ENCODE assay signal across 8 cellular contexts in genomic region chr17:39194089-39194984, GRCh38. TPM values are rescaled to one million over a fixed set of nuclear protein-coding genes. Genes with fewer than 3 reads are reported as not detected.
A peak's percentile ranks its signal among the peaks of the same experiment; 100 is the strongest.
DNase-seq lines count a peak whose midpoint lies in the region; ATAC-seq and TF ChIP-seq lines count a peak whose summit lies in the region.

No MANE protein-coding gene starts in this region.

- H3K4me3 ChIP-seq in GM06990 (replicated peaks; ENCODE audit: low read depth, low read length) (no peak overlapping the region), SU-DHL-6 (ENCODE audit: insufficient read depth, low read length, poor library complexity, severe bottlenecking) (no peak overlapping the region)

- no peak overlapping the region for H3K4me2 ChIP-seq in SU-DHL-6 (ENCODE audit: low read depth, low read length, poor library complexity, severe bottlenecking)

- no peaks in the 10 kb centered on the region for H3K9me2 ChIP-seq in SU-DHL-6 (replicated peaks; ENCODE audit: insufficient read depth, low read length)

- DNase-seq in GM06990 (ENCODE audit: extremely low read depth, insufficient read length), result no peak
- peak; percentile 76 for DNase-seq in Right ventricle myocardium superior
- no peak for DNase-seq in sciatic nerve (ENCODE audit: low spot score)
- no peak for DNase-seq in NCI-H128 (lab: John Stamatoyannopoulos, UW; ENCODE audit: unreplicated experiment)
- DNase-seq in CD1c-positive myeloid dendritic cell (ENCODE audit: extremely low spot score), result no peak

- H4K20me1 ChIP-seq in SU-DHL-6 (ENCODE audit: low read depth, low read length), result no peaks in the 10 kb centered on the region

- H3K27me3 ChIP-seq in GM06990 (replicated peaks; ENCODE audit: control insufficient read depth, insufficient read depth, low read length) (no peaks in the 10 kb centered on the region), SU-DHL-6 (ENCODE audit: low read length) (no peaks in the 10 kb centered on the region)

- intact Hi-C loops in Right ventricle myocardium superior (cut with DNase I), result no loop called here
- intact Hi-C loops in sciatic nerve (cut with DNase I), result no loop called here

- peak; percentile 41 for ATAC-seq in Right ventricle myocardium superior (ENCODE audit: poor library complexity)
- peak; percentile 31 for ATAC-seq in sciatic nerve
- ATAC-seq in HG03520 (IDR thresholded peaks at IDR 0.05; ENCODE audit: unreplicated experiment), result no peak
- no peak for ATAC-seq in GM18502 (IDR thresholded peaks at IDR 0.05; ENCODE audit: poor library complexity, unreplicated experiment)

- TF ChIP-seq CTCF in GM06990 (IDR thresholded peaks at IDR 0.05; ENCODE audit: insufficient read depth, low read length, poor library complexity, severe bottlenecking) (peak; percentile 17), SU-DHL-6 (IDR thresholded peaks at IDR 0.05; ENCODE audit: insufficient read depth, low read length, poor library complexity, severe bottlenecking) (peak; percentile 31)

- H3F3A ChIP-seq in SU-DHL-6 (ENCODE audit: insufficient read depth), result peaks cover 13% of the 10 kb centered on the region

- H3K36me3 ChIP-seq in GM06990 (ENCODE audit: control insufficient read depth, insufficient read depth, low read length) (peaks cover 6% of the 10 kb centered on the region), SU-DHL-6 (ENCODE audit: low read length) (no peaks in the 10 kb centered on the region)

- H3K27ac ChIP-seq in SU-DHL-6 (ENCODE audit: low read depth, low read length), result no peak overlapping the region

- no peaks in the 10 kb centered on the region for H3K9me3 ChIP-seq in SU-DHL-6 (ENCODE audit: insufficient read depth, low read length)

- H3K9ac ChIP-seq in SU-DHL-6 (ENCODE audit: low read length), result no peak overlapping the region

- H3K79me2 ChIP-seq in SU-DHL-6 (ENCODE audit: insufficient read depth, low read length), result peaks cover 11% of the 10 kb centered on the region

- no peak overlapping the region for H2AFZ ChIP-seq in SU-DHL-6 (ENCODE audit: low read depth, low read length, severe bottlenecking)

RNA-seq across cellular contexts. Expression of gene CACNB1, which starts 3.1 kb away (rescaled TPM):
- total RNA-seq in Right ventricle myocardium superior (4.6 TPM), sciatic nerve (16.9 TPM)

RNA-seq across cellular contexts. Expression of gene RPL19, which starts 5.7 kb away (rescaled TPM):
- total RNA-seq in Right ventricle myocardium superior (934 TPM), sciatic nerve (1,170 TPM)

RNA-seq across cellular contexts. Expression of gene ARL5C, which starts 28.4 kb away (rescaled TPM):
- not detected for total RNA-seq in Right ventricle myocardium superior
- not detected for total RNA-seq in sciatic nerve

RNA-seq across cellular contexts. Expression of gene STAC2, which starts 31.4 kb away (rescaled TPM):
- total RNA-seq in Right ventricle myocardium superior (1.4 TPM), sciatic nerve (0.49 TPM)

RNA-seq across cellular contexts. Expression of gene PLXDC1, which starts 42.9 kb away (rescaled TPM):
- total RNA-seq in Right ventricle myocardium superior (14.1 TPM), sciatic nerve (36.4 TPM)

Comparison
In these comparisons a context has a peak if more than half of its experiments do, and no peak if none do; other contexts are left out.
1. ATAC-seq: peak in Right ventricle myocardium superior (single experiment) and sciatic nerve (single experiment); none in HG03520 (single experiment) and GM18502 (single experiment).